In the genomic region with DNA sequence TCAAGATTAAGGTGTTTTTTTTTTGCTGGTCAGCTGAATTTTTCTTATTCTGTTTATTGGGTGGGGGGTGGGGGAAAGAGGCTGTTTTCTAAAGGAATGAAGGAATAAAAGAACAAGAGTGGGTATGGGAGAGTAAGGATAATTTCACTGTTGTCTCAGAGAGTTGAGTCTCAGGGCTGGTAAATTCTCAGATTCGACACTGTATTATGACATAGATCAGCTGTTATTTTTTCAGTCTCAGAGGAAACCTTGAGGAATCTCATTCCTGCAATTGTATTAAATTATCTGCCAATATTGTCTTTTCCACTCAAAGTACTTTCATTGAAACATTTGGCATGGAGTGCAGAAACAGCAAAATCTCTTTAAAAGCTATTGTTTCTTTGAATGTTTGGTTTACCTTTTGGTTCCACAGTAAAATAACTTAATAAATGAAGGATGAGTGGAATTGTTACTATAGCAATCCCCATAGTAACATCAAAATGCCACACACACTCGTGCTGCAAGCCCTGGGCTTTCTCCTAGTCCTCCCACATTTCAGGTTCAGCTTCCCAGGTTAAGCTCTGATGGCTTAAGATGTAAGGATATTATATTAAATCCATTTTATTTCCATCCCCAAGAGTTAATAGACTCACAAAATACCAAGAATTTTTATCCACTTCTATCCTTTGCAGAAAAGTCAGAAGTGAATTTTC, we compare ENCODE assay signal across 20 cellular contexts.
A peak's percentile ranks its signal among the peaks of the same experiment; 100 is the strongest.
DNase-seq lines count a peak whose midpoint lies in the region; ATAC-seq, FAIRE-seq and TF ChIP-seq lines count a peak whose summit lies in the region.
"Had no signal": no experiment of that assay in that cellular context is flagged by ENCODE, and none has a peak within 500 bp of the region (broad histone marks: within the 10 kb centered on the region; RNA-seq: fewer than 3 reads in every experiment).

No MANE protein-coding gene starts in this region.

- no peaks in the 10 kb centered on the region for H3K27me3 Mint-ChIP-seq in osteocyte (ENCODE audit: unreplicated experiment)
- H3K27me3 Mint-ChIP-seq in activated CD4-positive, alpha-beta T cell treated with anti-CD3 and anti-CD28 coated beads for 36 hours = no peaks in the 10 kb centered on the region

- H3K36me3 ChIP-seq in heart right ventricle = no peaks in the 10 kb centered on the region
- H3K36me3 ChIP-seq in right atrium auricular region = no peaks in the 10 kb centered on the region
- no peaks in the 10 kb centered on the region for H3K36me3 ChIP-seq in endothelial cell of umbilical vein (ENCODE audit: control insufficient read depth in 2 of 2, extremely low read depth in 1 of 2, insufficient read depth in 2 of 2, low read length in 2 of 2)
- no peaks in the 10 kb centered on the region for H3K36me3 ChIP-seq in kidney (ENCODE audit: control insufficient read depth in 1 of 2, insufficient read depth in 2 of 2, low read length in 2 of 2)

- peaks cover 0 to 8% (median 2%) of the 10 kb centered on the region in 11 donors for H3K9me3 ChIP-seq in heart right ventricle
- peaks cover 0 to 12% of the 10 kb centered on the region in 2 donors for H3K9me3 ChIP-seq in right atrium auricular region
- no peaks in the 10 kb centered on the region for H3K9me3 ChIP-seq in endothelial cell of umbilical vein (replicated peaks; ENCODE audit: control insufficient read depth, insufficient read depth, low read length)
- H3K9me3 ChIP-seq in kidney (ENCODE audit: control insufficient read depth in 1 of 2, low read length in 2 of 2) = no peaks in the 10 kb centered on the region
- H3K9me3 ChIP-seq: A549 had no signal

- FAIRE-seq in endothelial cell of umbilical vein (lab: Jason Lieb, UNC) (no peak), kidney (lab: Jason Lieb, UNC) (no peak)
- FAIRE-seq: A549, GM12891, H1, HepG2, RCC 7860 had no signal

- no peak for DNase-seq in heart right ventricle
- no peak for DNase-seq in right atrium auricular region (ENCODE audit: low spot score)
- peak; percentile 6 for DNase-seq in endothelial cell of umbilical vein (ENCODE audit: low read depth, low spot score)
- DNase-seq in osteocyte (ENCODE audit: extremely low spot score, unreplicated experiment) = no peak
- no peak for DNase-seq in activated CD4-positive, alpha-beta T cell treated with anti-CD3 and anti-CD28 coated beads for 36 hours
- no peak for DNase-seq in DMS153 (lab: John Stamatoyannopoulos, UW)
- no peak for DNase-seq in kidney
- DNase-seq: C1 segment of cervical spinal cord, GF-D8, KG1, NCI-H1436 treated with DMSO at 0.1 percent for 48 hours, NCI-H2081, NCI-H2227 treated with DMSO at 0.1 percent for 48 hours, NCI-H524 treated with DMSO at 0.1 percent for 48 hours, SHP77 treated with DMSO at 0.1 percent for 48 hours had no signal

- CTCF ChIA-PET in endothelial cell of umbilical vein (lab: Charles Lee) = interaction anchor here (0.9 to 1.4 kb wide), 4 partner anchors 14 to 31 kb away, joined by 3 to 4 read pairs (median 3); no protein-coding TSS in a partner anchor
- CTCF ChIA-PET in activated CD4-positive, alpha-beta T cell treated with anti-CD3 and anti-CD28 coated beads for 36 hours (lab: Charles Lee) = interaction anchor here (0.8 kb wide), 1 partner anchor 10 kb away, joined by 3 read pairs; no protein-coding TSS in a partner anchor

- TF ChIP-seq CTCF in heart right ventricle (IDR thresholded peaks at IDR 0.05) (no peak), right atrium auricular region (IDR thresholded peaks at IDR 0.05) (no peak), endothelial cell of umbilical vein (IDR thresholded peaks at IDR 0.05; ENCODE audit: extremely low read depth in 1 of 2, insufficient read depth in 1 of 2, low read depth in 1 of 2, low read length in 2 of 2) (no peak), osteocyte (IDR thresholded peaks at IDR 0.05) (no peak), kidney (IDR thresholded peaks at IDR 0.05; ENCODE audit: borderline replicate concordance, extremely low read depth, insufficient read depth) (no peak)

- no peaks in the 10 kb centered on the region for H3K79me2 ChIP-seq in endothelial cell of umbilical vein (ENCODE audit: control insufficient read depth, insufficient read depth, low read length)

- H3K4me3 ChIP-seq in heart right ventricle (no peak overlapping the region), right atrium auricular region (no peak overlapping the region), endothelial cell of umbilical vein (replicated peaks in 1 of 3; ENCODE audit: insufficient read depth in 1 of 3, low read depth in 1 of 3, low read length in 3 of 3) (no peak overlapping the region), kidney (ENCODE audit: low read length in 2 of 2) (no peak overlapping the region)
- H3K4me3 ChIP-seq: A549 had no signal

- peaks cover 4% of the 10 kb centered on the region for H3K9me3 Mint-ChIP-seq in osteocyte (ENCODE audit: unreplicated experiment)
- H3K9me3 Mint-ChIP-seq in activated CD4-positive, alpha-beta T cell treated with anti-CD3 and anti-CD28 coated beads for 36 hours (ENCODE audit: low read depth) = no peaks in the 10 kb centered on the region

- peak in 4 of 8 donors; percentile 13 to 62 (median 30) for ATAC-seq in heart right ventricle
- ATAC-seq in activated CD4-positive, alpha-beta T cell treated with anti-CD3 and anti-CD28 coated beads for 36 hours = no peak
- ATAC-seq: A549, HepG2 had no signal

- H3K9ac ChIP-seq in endothelial cell of umbilical vein (replicated peaks; ENCODE audit: extremely low read depth, insufficient read depth, low read length) (no peak overlapping the region), kidney (ENCODE audit: low read length in 2 of 2) (no peak overlapping the region)

- dilution Hi-C loops in endothelial cell of umbilical vein (cut with MboI; ENCODE audit: extremely low pct_ligation_motif_present, low sequenced_read_pairs) = no loop called here

- intact Hi-C loops in heart right ventricle (cut with DNase I) = no loop called here
- intact Hi-C loops in endothelial cell of umbilical vein (cut with micrococcal nuclease) = no loop called here
- intact Hi-C loops in activated CD4-positive, alpha-beta T cell treated with anti-CD3 and anti-CD28 coated beads for 36 hours (cut with DNase I, micrococcal nuclease) = no loop called here
- intact Hi-C loops in kidney (cut with DNase I) = no loop called here

- no peaks in the 10 kb centered on the region for H3K9me1 ChIP-seq in endothelial cell of umbilical vein (replicated peaks; ENCODE audit: control insufficient read depth, extremely low read depth, insufficient read depth, low read length)

- H3K27me3 ChIP-seq in heart right ventricle (no peaks in the 10 kb centered on the region), right atrium auricular region (no peaks in the 10 kb centered on the region), endothelial cell of umbilical vein (ENCODE audit: control insufficient read depth in 2 of 2, insufficient read depth in 2 of 2, low read length in 2 of 2) (peaks cover 0 to 2% of the 10 kb centered on the region in 2 experiments)

- WGBS in heart right ventricle, 2 donors = 29 to 38% methylated on average over 2 of the region's 2 CpGs

- no peak overlapping the region for H3K4me3 Mint-ChIP-seq in osteocyte (ENCODE audit: unreplicated experiment)
- H3K4me3 Mint-ChIP-seq in activated CD4-positive, alpha-beta T cell treated with anti-CD3 and anti-CD28 coated beads for 36 hours = no peak overlapping the region

- H3K4me1 ChIP-seq in heart right ventricle (peaks cover 0 to 32% (median 8%) of the 10 kb centered on the region in 9 donors), right atrium auricular region (peaks cover 0 to 8% of the 10 kb centered on the region in 2 donors), endothelial cell of umbilical vein (ENCODE audit: control insufficient read depth, extremely low read depth, insufficient read depth, low read length) (no peaks in the 10 kb centered on the region), kidney (ENCODE audit: control insufficient read depth in 1 of 2, insufficient read depth in 1 of 2, low read depth in 1 of 2, low read length in 2 of 2) (no peaks in the 10 kb centered on the region)
- H3K4me1 ChIP-seq: A549 had no signal

- no TSS peak for BruUV-seq in endothelial cell of umbilical vein (replicated peaks; lab: Mats Ljungman, UMichigan)

- H2AFZ ChIP-seq in endothelial cell of umbilical vein (ENCODE audit: low read depth, low read length) = no peak overlapping the region

- H3K4me1 Mint-ChIP-seq in osteocyte (ENCODE audit: unreplicated experiment) = peaks cover 30% of the 10 kb centered on the region
- no peaks in the 10 kb centered on the region for H3K4me1 Mint-ChIP-seq in activated CD4-positive, alpha-beta T cell treated with anti-CD3 and anti-CD28 coated beads for 36 hours

- H4K20me1 ChIP-seq in endothelial cell of umbilical vein (replicated peaks; ENCODE audit: control insufficient read depth, extremely low read depth, insufficient read depth, low read length) = no peaks in the 10 kb centered on the region

- TF ChIP-seq POLR2A in endothelial cell of umbilical vein (IDR thresholded peaks at IDR 0.05; ENCODE audit: low read depth, low read length) = no peak

- peak overlapping the region; percentile 82 for H3K27ac Mint-ChIP-seq in osteocyte (ENCODE audit: unreplicated experiment)
- no peak overlapping the region for H3K27ac Mint-ChIP-seq in activated CD4-positive, alpha-beta T cell treated with anti-CD3 and anti-CD28 coated beads for 36 hours

- no peaks in the 10 kb centered on the region for H3K36me3 Mint-ChIP-seq in osteocyte (ENCODE audit: unreplicated experiment)
- no peaks in the 10 kb centered on the region for H3K36me3 Mint-ChIP-seq in activated CD4-positive, alpha-beta T cell treated with anti-CD3 and anti-CD28 coated beads for 36 hours (ENCODE audit: low read depth)

- POLR2A ChIA-PET in endothelial cell of umbilical vein (lab: Charles Lee) = no interaction called here
- POLR2A ChIA-PET in activated CD4-positive, alpha-beta T cell treated with anti-CD3 and anti-CD28 coated beads for 36 hours (lab: Charles Lee) = no interaction called here

- no peak overlapping the region for H3K4me2 ChIP-seq in endothelial cell of umbilical vein (ENCODE audit: insufficient read depth, low read length)
- H3K4me2 ChIP-seq: A549 had no signal

- H3K27ac ChIP-seq in heart right ventricle (peak overlapping the region in 7 of 10 donors; percentile 23 to 81 (median 43)), right atrium auricular region (no peak overlapping the region), endothelial cell of umbilical vein (ENCODE audit: insufficient read depth, low read depth, low read length) (no peak overlapping the region), kidney (ENCODE audit: low read depth in 2 of 2, low read length in 2 of 2) (no peak overlapping the region)
- H3K27ac ChIP-seq: A549 had no signal

TF ChIP-seq in endothelial cell of umbilical vein, 7 proteins besides CTCF, POLR2A, EP300 and RAD21 (continues in another document):
- TF ChIP-seq JUN (IDR thresholded peaks at IDR 0.05; ENCODE audit: borderline replicate concordance, insufficient read depth, insufficient read length, low read depth) (no peak), POLR2AphosphoS5 (IDR thresholded peaks at IDR 0.05; ENCODE audit: insufficient read depth, low read depth, low read length) (no peak), EZH2 (IDR thresholded peaks at IDR 0.05; ENCODE audit: borderline replicate concordance, low read depth, low read length, severe bottlenecking) (no peak), GATA2 (IDR thresholded peaks at IDR 0.05; ENCODE audit: insufficient read depth, insufficient read length, low read depth, low read length) (no peak), FOS (IDR thresholded peaks at IDR 0.05; ENCODE audit: borderline replicate concordance, insufficient read depth, low read length) (no peak)

Comparison
In these comparisons a context has a peak if more than half of its experiments do, and no peak if none do; other contexts are left out.
1. H3K27ac ChIP-seq: peak in heart right ventricle (7 of 10); none in right atrium auricular region (0 of 2), endothelial cell of umbilical vein (single experiment) and kidney (0 of 2).